ENCODE assay signal across 11 cellular contexts in genomic region chr3:31275038-31275562, GRCh38.
DNase-seq lines count a peak whose midpoint lies in the region; ATAC-seq and TF ChIP-seq lines count a peak whose summit lies in the region.
"Had no signal": no experiment of that assay in that cellular context is flagged by ENCODE, and none has a peak within 500 bp of the region (broad histone marks: within the 10 kb centered on the region; RNA-seq: fewer than 3 reads in every experiment).

No MANE protein-coding gene starts in this region.

- H3K4me3 ChIP-seq in GM23338 (no peak overlapping the region), ascending aorta (no peak overlapping the region), stomach (no peak overlapping the region)
- H3K4me3 ChIP-seq: SJCRH30 had no signal

- H3K79me2 ChIP-seq in GM23338 (replicated peaks; ENCODE audit: insufficient read depth), result no peaks in the 10 kb centered on the region

- H4K20me1 ChIP-seq in GM23338 (replicated peaks; ENCODE audit: insufficient read depth), result no peaks in the 10 kb centered on the region

- H3K4me2 ChIP-seq in GM23338, result no peak overlapping the region

- peaks cover 27% of the 10 kb centered on the region for H3K4me1 Mint-ChIP-seq in GM23338
- H3K4me1 Mint-ChIP-seq in activated T-helper 1 cell treated with anti-CD3 and anti-CD28 coated beads, Interleukin-12 subunit alpha, Interleukin-12 subunit beta, Interleukin-2, Interleukin-4 antibody, amounts not matched to agents 30 ng/mL and 10 ng/mL and 1 ng/mL, durations not matched to agents 14 hours and 24 hours and 36 hours (ENCODE audit: low read depth), result peaks cover 12% of the 10 kb centered on the region

- H3K4me1 ChIP-seq in GM23338 (ENCODE audit: insufficient read depth) (peaks cover 17% of the 10 kb centered on the region), ascending aorta (peaks cover 0 to 39% of the 10 kb centered on the region in 2 donors), stomach (peaks cover 11 to 21% (median 16%) of the 10 kb centered on the region in 4 donors)
- H3K4me1 ChIP-seq: SJCRH30 had no signal

- H3K36me3 ChIP-seq in GM23338 (ENCODE audit: insufficient read depth) (no peaks in the 10 kb centered on the region), ascending aorta (no peaks in the 10 kb centered on the region), stomach (no peaks in the 10 kb centered on the region)
- H3K36me3 ChIP-seq: SJCRH30 had no signal

- DNase-seq in GM23338 (ENCODE audit: low spot score) (peak; percentile 21), ascending aorta (ENCODE audit: low spot score in 2 of 2) (no peak), hepatic stellate cell (ENCODE audit: low spot score) (peak; percentile 41), stomach (peak; percentile 27), NCI-H2171 treated with DMSO at 0.1 percent for 48 hours (lab: John Stamatoyannopoulos, UW) (no peak), NCI-H526 (lab: John Stamatoyannopoulos, UW) (no peak), occipital lobe (lab: John Stamatoyannopoulos, UW) (no peak)
- DNase-seq in activated T-helper 1 cell treated with anti-CD3 and anti-CD28 coated beads, Interleukin-12 subunit alpha, Interleukin-12 subunit beta, Interleukin-2, Interleukin-4 antibody, amounts not matched to agents 30 ng/mL and 10 ng/mL and 1 ng/mL, durations not matched to agents 14 hours and 24 hours and 36 hours (ENCODE audit: low spot score), result no peak
- DNase-seq: activated CD4-positive, alpha-beta T cell treated with anti-CD3 and anti-CD28 coated beads, Interleukin-2, amount 50 U/mL, for 48 hours; activated naive CD8-positive, alpha-beta T cell treated with anti-CD3 and anti-CD28 coated beads, Interleukin-2, amount 50 U/mL, for 24 hours; SJCRH30 had no signal

- TF ChIP-seq CTCF in GM23338 (conservative IDR thresholded peaks at IDR 0.05; ENCODE audit: low read depth in 2 of 2), result no peak
- no peak for TF ChIP-seq CTCF in ascending aorta (IDR thresholded peaks at IDR 0.05)
- TF ChIP-seq CTCF in stomach (IDR thresholded peaks at IDR 0.05), result no peak

- H3K27me3 ChIP-seq in GM23338 (ENCODE audit: insufficient read depth) (no peaks in the 10 kb centered on the region), ascending aorta (no peaks in the 10 kb centered on the region), stomach (no peaks in the 10 kb centered on the region)
- H3K27me3 ChIP-seq: SJCRH30 had no signal

- intact Hi-C loops in ascending aorta (cut with DNase I), result loop anchor here (5.0 kb wide), 1 partner anchor 78 kb away; no protein-coding TSS in a partner anchor
- intact Hi-C loops in stomach (cut with DNase I; ENCODE audit: low total_unique reads), result no loop called here
- intact Hi-C loops in activated T-helper 1 cell treated with anti-CD3 and anti-CD28 coated beads, Interleukin-12 subunit alpha, Interleukin-12 subunit beta, Interleukin-2, Interleukin-4 antibody, amounts not matched to agents 30 ng/mL and 10 ng/mL and 1 ng/mL, durations not matched to agents 14 hours and 24 hours and 36 hours (cut with micrococcal nuclease), result no loop called here

- H3K9me3 Mint-ChIP-seq in GM23338, result no peaks in the 10 kb centered on the region
- peaks cover 4% of the 10 kb centered on the region for H3K9me3 Mint-ChIP-seq in activated T-helper 1 cell treated with anti-CD3 and anti-CD28 coated beads, Interleukin-12 subunit alpha, Interleukin-12 subunit beta, Interleukin-2, Interleukin-4 antibody, amounts not matched to agents 30 ng/mL and 10 ng/mL and 1 ng/mL, durations not matched to agents 14 hours and 24 hours and 36 hours
- H3K9me3 Mint-ChIP-seq: activated naive CD8-positive, alpha-beta T cell treated with anti-CD3 and anti-CD28 coated beads, Interleukin-2, amount 50 U/mL, for 24 hours had no signal

- H3K27me3 Mint-ChIP-seq in GM23338 (ENCODE audit: insufficient read depth, low read depth, poor library complexity), result no peaks in the 10 kb centered on the region
- H3K27me3 Mint-ChIP-seq in activated T-helper 1 cell treated with anti-CD3 and anti-CD28 coated beads, Interleukin-12 subunit alpha, Interleukin-12 subunit beta, Interleukin-2, Interleukin-4 antibody, amounts not matched to agents 30 ng/mL and 10 ng/mL and 1 ng/mL, durations not matched to agents 14 hours and 24 hours and 36 hours (ENCODE audit: insufficient read depth), result no peaks in the 10 kb centered on the region
- H3K27me3 Mint-ChIP-seq: activated naive CD8-positive, alpha-beta T cell treated with anti-CD3 and anti-CD28 coated beads, Interleukin-2, amount 50 U/mL, for 24 hours had no signal

- H3K36me3 Mint-ChIP-seq in GM23338 (ENCODE audit: low read depth), result no peaks in the 10 kb centered on the region
- peaks cover under 1% of the 10 kb centered on the region for H3K36me3 Mint-ChIP-seq in activated T-helper 1 cell treated with anti-CD3 and anti-CD28 coated beads, Interleukin-12 subunit alpha, Interleukin-12 subunit beta, Interleukin-2, Interleukin-4 antibody, amounts not matched to agents 30 ng/mL and 10 ng/mL and 1 ng/mL, durations not matched to agents 14 hours and 24 hours and 36 hours (ENCODE audit: low read depth)

- no peak overlapping the region; the same call in 1 of the 2 replicates for H2AFZ ChIP-seq in GM23338

- ATAC-seq in GM23338, result no peak
- ATAC-seq: activated naive CD8-positive, alpha-beta T cell treated with anti-CD3 and anti-CD28 coated beads, Interleukin-2, amount 50 U/mL, for 24 hours had no signal

- no peak overlapping the region for H3K27ac ChIP-seq in GM23338 (ENCODE audit: low read depth)
- H3K27ac ChIP-seq in ascending aorta, result peak overlapping the region; percentile 68 to 74
- peak overlapping the region in 4 of 5 donors; percentile 24 to 67 (median 30) for H3K27ac ChIP-seq in stomach
- H3K27ac ChIP-seq: SJCRH30 had no signal

- no peak for TF ChIP-seq EP300 in stomach (IDR thresholded peaks at IDR 0.05)

- WGBS in stomach, 5 donors, result 17 to 29% (median 23%) methylated on average over 3 of the region's 3 CpGs

- H3K9me2 ChIP-seq in GM23338 (ENCODE audit: insufficient read depth), result peaks cover 15% of the 10 kb centered on the region; the same call in 1 of the 2 replicates

- peak overlapping the region; percentile 0; the same call in 1 of the 2 replicates for H3K27ac Mint-ChIP-seq in GM23338
- H3K27ac Mint-ChIP-seq in activated T-helper 1 cell treated with anti-CD3 and anti-CD28 coated beads, Interleukin-12 subunit alpha, Interleukin-12 subunit beta, Interleukin-2, Interleukin-4 antibody, amounts not matched to agents 30 ng/mL and 10 ng/mL and 1 ng/mL, durations not matched to agents 14 hours and 24 hours and 36 hours, result no peak overlapping the region
- H3K27ac Mint-ChIP-seq: activated naive CD8-positive, alpha-beta T cell treated with anti-CD3 and anti-CD28 coated beads, Interleukin-2, amount 50 U/mL, for 24 hours had no signal

- TF ChIP-seq POLR2A in stomach (IDR thresholded peaks at IDR 0.05), result no peak

- no peaks in the 10 kb centered on the region for H3K9me3 ChIP-seq in ascending aorta
- H3K9me3 ChIP-seq in stomach, result no peaks in the 10 kb centered on the region
- H3K9me3 ChIP-seq: SJCRH30 had no signal

- no peak overlapping the region for H3K4me3 Mint-ChIP-seq in GM23338
- H3K4me3 Mint-ChIP-seq in activated T-helper 1 cell treated with anti-CD3 and anti-CD28 coated beads, Interleukin-12 subunit alpha, Interleukin-12 subunit beta, Interleukin-2, Interleukin-4 antibody, amounts not matched to agents 30 ng/mL and 10 ng/mL and 1 ng/mL, durations not matched to agents 14 hours and 24 hours and 36 hours, result no peak overlapping the region
- H3K4me3 Mint-ChIP-seq: activated naive CD8-positive, alpha-beta T cell treated with anti-CD3 and anti-CD28 coated beads, Interleukin-2, amount 50 U/mL, for 24 hours had no signal

- H3F3A ChIP-seq in GM23338 (replicated peaks; ENCODE audit: low read depth), result no peaks in the 10 kb centered on the region

TF ChIP-seq in GM23338, 12 proteins besides CTCF, POLR2A, EP300 and RAD21:
- no peak for TF ChIP-seq ETS1 (IDR thresholded peaks at IDR 0.05)
- no peak for TF ChIP-seq ZNF114 (CRISPR knock-in tag; IDR thresholded peaks at IDR 0.05)
- TF ChIP-seq POLR2AphosphoS5 (IDR thresholded peaks at IDR 0.05; ENCODE audit: low read depth), result no peak
- TF ChIP-seq STAT1 (IDR thresholded peaks at IDR 0.05; ENCODE audit: unreplicated experiment), result no peak
- no peak for TF ChIP-seq ZNF331 (CRISPR knock-in tag; IDR thresholded peaks at IDR 0.05; ENCODE audit: low read depth)
- TF ChIP-seq CREB1 (CRISPR knock-in tag; IDR thresholded peaks at IDR 0.05; ENCODE audit: low read depth), result no peak
- TF ChIP-seq JUNB (IDR thresholded peaks at IDR 0.05; ENCODE audit: unreplicated experiment), result no peak

Comparison
In these comparisons a context has a peak if more than half of its experiments do, and no peak if none do; other contexts are left out.
1. DNase-seq: peak in GM23338 (single experiment), hepatic stellate cell (single experiment) and stomach (single experiment); none in ascending aorta (0 of 2), NCI-H2171 treated with DMSO at 0.1 percent for 48 hours (single experiment), NCI-H526 (0 of 2), activated T-helper 1 cell treated with anti-CD3 and anti-CD28 coated beads, Interleukin-12 subunit alpha, Interleukin-12 subunit beta, Interleukin-2, Interleukin-4 antibody, amounts not matched to agents 30 ng/mL and 10 ng/mL and 1 ng/mL, durations not matched to agents 14 hours and 24 hours and 36 hours (single experiment) and occipital lobe (single experiment).